Comparison of ENCODE assay signal across 16 cellular contexts in the genomic region with DNA sequence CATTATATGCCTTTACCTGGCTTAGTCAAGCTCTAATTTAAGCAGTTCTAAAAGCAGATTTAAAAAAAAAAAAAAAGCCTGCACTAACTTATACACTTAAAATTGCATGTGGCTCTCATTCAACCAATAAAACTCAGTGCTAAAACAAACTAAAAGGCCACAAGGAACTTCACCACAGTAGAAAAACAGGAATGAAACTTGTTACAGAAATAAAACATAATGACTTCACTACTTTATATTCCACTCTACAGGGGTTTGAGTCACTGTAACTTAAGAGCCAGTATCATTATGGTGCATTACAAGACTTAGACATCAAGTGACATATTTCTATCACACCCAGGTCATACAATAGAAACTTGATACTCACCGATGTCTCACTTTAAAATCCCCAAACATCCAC. TPM values are rescaled to one million over a fixed set of nuclear protein-coding genes. Genes with fewer than 3 reads are reported as not detected.
DNase-seq lines count a peak whose midpoint lies in the region; ATAC-seq and TF ChIP-seq lines count a peak whose summit lies in the region.
"Had no signal": no experiment of that assay in that cellular context is flagged by ENCODE, and none has a peak within 500 bp of the region (broad histone marks: within the 10 kb centered on the region; RNA-seq: fewer than 3 reads in every experiment).

No MANE protein-coding gene starts in this region.

- WGBS in esophagus squamous epithelium, 2 donors = 74 to 75% methylated on average over 1 of the region's 1 CpG

- in situ Hi-C loops in astrocyte of the spinal cord (cut with HindIII; ENCODE audit: low sequenced_read_pairs) (no loop called here), ACHN (cut with HindIII; ENCODE audit: low pct_ligation_motif_present, low pct_unique_long_range_greater_than_20kb, low sequenced_read_pairs) (no loop called here)

- TF ChIP-seq CTCF in astrocyte of the spinal cord (IDR thresholded peaks at IDR 0.05; ENCODE audit: low read depth, low read length) (no peak), esophagus squamous epithelium (IDR thresholded peaks at IDR 0.05) (no peak)

- H3K27me3 ChIP-seq in esophagus squamous epithelium = no peaks in the 10 kb centered on the region
- H3K27me3 ChIP-seq: ovary, spleen, tibial artery had no signal

- TF ChIP-seq POLR2A in esophagus squamous epithelium (IDR thresholded peaks at IDR 0.05) = no peak

- peak; percentile 48 for DNase-seq in ELR (ENCODE audit: low read depth)
- peak; percentile 41 for DNase-seq in astrocyte of the spinal cord (ENCODE audit: low read depth, low spot score)
- no peak for DNase-seq in ACHN
- no peak for DNase-seq in esophagus squamous epithelium (lab: John Stamatoyannopoulos, UW)
- DNase-seq: CD4-positive, CD25-positive, alpha-beta regulatory T cell; NCI-H2029 treated with DMSO at 0.1 percent for 48 hours; OCI-M1; ovary; spleen; T-cell; tibial artery had no signal

- intact Hi-C loops in esophagus squamous epithelium (cut with DNase I) = no loop called here

- peaks cover 0 to 6% (median 0%) of the 10 kb centered on the region in 3 donors for H3K4me1 ChIP-seq in esophagus squamous epithelium
- H3K4me1 ChIP-seq: spleen, tibial artery had no signal

- H3K4me3 ChIP-seq in astrocyte of the spinal cord (ENCODE audit: low read depth, low read length) = no peak overlapping the region
- no peak overlapping the region for H3K4me3 ChIP-seq in esophagus squamous epithelium
- H3K4me3 ChIP-seq: coronary artery, ovary, spleen, tibial artery had no signal

- ATAC-seq in GM18909 (IDR thresholded peaks at IDR 0.05; ENCODE audit: poor library complexity, unreplicated experiment) (peak; percentile 40), HG03280 (IDR thresholded peaks at IDR 0.05; ENCODE audit: unreplicated experiment) (peak; percentile 45), GM18861 (IDR thresholded peaks at IDR 0.05; ENCODE audit: unreplicated experiment) (no peak), HG03108 (IDR thresholded peaks at IDR 0.05; ENCODE audit: unreplicated experiment) (no peak)
- ATAC-seq: T-cell had no signal

- no peaks in the 10 kb centered on the region for H3K36me3 ChIP-seq in esophagus squamous epithelium
- H3K36me3 ChIP-seq: ovary, spleen, tibial artery had no signal

- H3K9me3 ChIP-seq in esophagus squamous epithelium = no peaks in the 10 kb centered on the region
- H3K9me3 ChIP-seq: ovary, spleen, tibial artery had no signal

- H3K27ac ChIP-seq in esophagus squamous epithelium = peak overlapping the region in 2 of 4 donors; percentile 39 to 66
- H3K27ac ChIP-seq: coronary artery, ovary, spleen, tibial artery had no signal

RNA-seq across cellular contexts. Expression of a gene that starts 11.1 kb away (rescaled TPM):
- total RNA-seq in esophagus squamous epithelium = under 1 TPM in 1 of 4 donors, not detected in 3; 0.38 TPM
- total RNA-seq: CD4-positive, CD25-positive, alpha-beta regulatory T cell had no signal

Comparison
In these comparisons a context has a peak if more than half of its experiments do, and no peak if none do; other contexts are left out.
1. DNase-seq: peak in ELR (single experiment) and astrocyte of the spinal cord (single experiment); none in ACHN (single experiment) and esophagus squamous epithelium (single experiment).
2. ATAC-seq: peak in GM18909 (single experiment) and HG03280 (single experiment); none in GM18861 (single experiment) and HG03108 (single experiment).